In the genomic region with DNA sequence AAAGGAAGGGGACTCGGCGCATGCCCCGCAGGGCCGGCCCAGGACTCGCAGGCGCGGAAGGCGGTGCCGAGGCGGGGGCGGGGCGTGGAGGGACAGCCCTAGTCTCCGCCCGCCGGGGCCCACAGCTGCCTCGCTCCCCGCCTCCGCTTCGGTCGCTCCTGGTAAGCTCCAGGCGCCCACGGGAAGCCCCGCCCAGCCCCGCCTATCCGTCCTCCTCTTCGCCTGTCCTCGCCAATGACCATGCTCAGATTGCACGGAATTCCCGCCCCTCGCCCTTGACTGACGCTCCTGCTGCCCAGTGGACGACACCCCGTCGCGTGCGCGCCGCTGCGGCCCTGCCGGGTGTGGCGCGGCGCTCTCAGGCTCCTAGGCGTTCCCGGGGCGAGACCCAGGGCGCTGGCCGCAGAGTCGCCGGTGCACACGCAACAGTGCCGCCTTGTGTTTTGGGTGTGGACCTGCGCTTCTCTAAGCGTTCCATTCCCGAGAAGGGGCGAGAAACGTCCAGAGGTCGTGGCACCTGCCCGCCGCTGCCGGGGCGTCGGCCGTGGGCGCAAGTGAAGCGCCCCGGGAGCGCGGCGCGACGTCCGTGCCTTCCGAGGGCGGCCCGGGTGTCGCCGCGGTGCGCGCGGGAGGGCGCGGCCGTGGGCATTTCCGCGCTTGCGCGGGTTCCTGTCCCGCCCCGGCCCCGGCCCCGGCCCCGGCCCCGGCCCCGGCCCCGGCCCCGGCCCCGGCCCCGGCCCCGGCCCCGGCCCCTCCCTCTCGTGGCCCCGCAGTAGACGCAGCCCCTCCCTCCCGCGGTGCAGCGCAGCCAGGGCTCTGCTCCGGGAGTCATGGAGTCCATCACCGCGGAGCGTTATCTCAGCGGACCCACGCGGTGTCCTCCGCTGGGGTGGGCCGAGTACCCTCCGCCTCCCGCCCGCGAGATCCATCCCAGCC, we compare ENCODE assay signal across 8 cellular contexts. TPM values are rescaled to one million over a fixed set of nuclear protein-coding genes. Genes with fewer than 3 reads are reported as not detected.
DNase-seq lines count a peak whose midpoint lies in the region; ATAC-seq, FAIRE-seq and TF ChIP-seq lines count a peak whose summit lies in the region.
"Not testable (repeated sequence)": the region's sequence is repeated elsewhere in the genome, so short reads cannot be mapped to it uniquely, and the experiment has no call there.

No MANE protein-coding gene starts in this region.

- ATAC-seq in GM19372 (IDR thresholded peaks at IDR 0.05; ENCODE audit: low read depth, unreplicated experiment) (peak; percentile 68), HG03108 (IDR thresholded peaks at IDR 0.05; ENCODE audit: unreplicated experiment) (peak; percentile 65), K562 (peak; percentile 85)
- peak; percentile 75 for ATAC-seq in stimulated activated naive CD8-positive, alpha-beta T cell treated with anti-CD3 and anti-CD28 coated beads, Interleukin-15, amount 100 ng/mL, for 72 hours

- H3K27ac Mint-ChIP-seq in HFFc6; stimulated activated naive CD8-positive, alpha-beta T cell treated with anti-CD3 and anti-CD28 coated beads, Interleukin-15, amount 100 ng/mL, for 72 hours: not testable (repeated sequence)

- H3K9me1 ChIP-seq in K562 (ENCODE audit: control insufficient read depth, insufficient read depth, low read length) = not testable (repeated sequence)

- H3K36me3 Mint-ChIP-seq in HFFc6 (ENCODE audit: low read depth) = not testable (repeated sequence)

- not testable (repeated sequence) for TF ChIP-seq CTCF in GM12875 (IDR thresholded peaks at IDR 0.05; ENCODE audit: borderline replicate concordance, insufficient read depth, low read depth, low read length); K562 (IDR thresholded peaks at IDR 0.05 in 2 of 3, conservative IDR thresholded peaks at IDR 0.05 in 1 of 3; ENCODE audit: insufficient read depth in 2 of 3, low read depth in 1 of 3, low read length in 3 of 3); kidney (IDR thresholded peaks at IDR 0.05; ENCODE audit: borderline replicate concordance, extremely low read depth, insufficient read depth)
- TF ChIP-seq CTCF in HFFc6 (IDR thresholded peaks at IDR 0.05) = peak; percentile 14; the same call in 1 of the 2 replicates

- CTCF ChIA-PET in K562 (lab: Yijun Ruan, JAX; ENCODE audit: low intra/inter-chr PET ratio) = not testable (repeated sequence)

- not testable (repeated sequence) for H3K36me3 ChIP-seq in K562 (ENCODE audit: control insufficient read depth, insufficient read depth, low read length); kidney (ENCODE audit: control insufficient read depth in 1 of 2, insufficient read depth in 2 of 2, low read length in 2 of 2)

- H3K79me2 ChIP-seq in K562 (ENCODE audit: control insufficient read depth, insufficient read depth, low read length) = not testable (repeated sequence)

- FAIRE-seq in RCC 7860 (lab: Jason Lieb, UNC) (peak; percentile 83), K562 (lab: Jason Lieb, UNC) (peak; percentile 97), kidney (lab: Jason Lieb, UNC) (peak; percentile 59)

- TF ChIP-seq EP300 in K562 (IDR thresholded peaks at IDR 0.05; ENCODE audit: low read length) = not testable (repeated sequence)

- H4K20me1 ChIP-seq in K562 (replicated peaks; ENCODE audit: control insufficient read depth, insufficient read depth, low read length) = not testable (repeated sequence)

- H3K4me1 ChIP-seq in K562 (replicated peaks in 1 of 2; ENCODE audit: control insufficient read depth in 2 of 2, insufficient read depth in 2 of 2, low read length in 2 of 2); kidney (ENCODE audit: control insufficient read depth in 1 of 2, insufficient read depth in 1 of 2, low read depth in 1 of 2, low read length in 2 of 2): not testable (repeated sequence)

- not testable (repeated sequence) for BruUV-seq in K562 (replicated peaks; lab: Mats Ljungman, UMichigan)

- not testable (repeated sequence) for H3K9me3 Mint-ChIP-seq in HFFc6; stimulated activated naive CD8-positive, alpha-beta T cell treated with anti-CD3 and anti-CD28 coated beads, Interleukin-15, amount 100 ng/mL, for 72 hours

- H3K27ac ChIP-seq in K562 (ENCODE audit: extremely low read depth, low read depth, low read length); kidney (ENCODE audit: low read depth in 2 of 2, low read length in 2 of 2): not testable (repeated sequence)

- not testable (repeated sequence) for DNase-seq in HFFc6; RCC 7860 (ENCODE audit: low spot score); K562 (ENCODE audit: extremely low read depth in 1 of 4, low spot score in 3 of 4); kidney
- DNase-seq in stimulated activated naive CD8-positive, alpha-beta T cell treated with anti-CD3 and anti-CD28 coated beads, Interleukin-15, amount 100 ng/mL, for 72 hours = peak in 1 of 2 donors; percentile 23

- not testable (repeated sequence) for H3K4me1 Mint-ChIP-seq in HFFc6 (ENCODE audit: low read depth); stimulated activated naive CD8-positive, alpha-beta T cell treated with anti-CD3 and anti-CD28 coated beads, Interleukin-15, amount 100 ng/mL, for 72 hours

- H3K9me3 ChIP-seq in K562 (replicated peaks; ENCODE audit: control insufficient read depth, insufficient read depth, low read depth, low read length); kidney (ENCODE audit: control insufficient read depth in 1 of 2, low read length in 2 of 2): not testable (repeated sequence)

- not testable (repeated sequence) for TF ChIP-seq POLR2A in K562 (conservative IDR thresholded peaks at IDR 0.05)

- not testable (repeated sequence) for H3K4me2 ChIP-seq in K562 (ENCODE audit: insufficient read depth, low read length)

- POLR2A ChIA-PET in K562 (lab: Yijun Ruan, JAX) = not testable (repeated sequence)

- TF ChIP-seq RAD21 in K562 (CRISPR knock-in tag; conservative IDR thresholded peaks at IDR 0.05 in 1 of 2, IDR thresholded peaks at IDR 0.05 in 1 of 2) = not testable (repeated sequence)

- H3K4me3 Mint-ChIP-seq in HFFc6; stimulated activated naive CD8-positive, alpha-beta T cell treated with anti-CD3 and anti-CD28 coated beads, Interleukin-15, amount 100 ng/mL, for 72 hours: not testable (repeated sequence)

- not testable (repeated sequence) for H3K27me3 Mint-ChIP-seq in HFFc6 (ENCODE audit: insufficient read depth); stimulated activated naive CD8-positive, alpha-beta T cell treated with anti-CD3 and anti-CD28 coated beads, Interleukin-15, amount 100 ng/mL, for 72 hours

- not testable (repeated sequence) for H3K9ac ChIP-seq in K562 (ENCODE audit: insufficient read depth in 1 of 2, low read depth in 2 of 2, low read length in 2 of 2); kidney (ENCODE audit: low read length in 2 of 2)

- peak overlapping the region; percentile 21 for H3K4me3 ChIP-seq in GM12875 (ENCODE audit: low read depth, low read length)
- not testable (repeated sequence) for H3K4me3 ChIP-seq in K562; kidney (ENCODE audit: low read length in 2 of 2)

- no CpG with 5 or more reads among the region's 121 CpGs for WGBS in K562 (ENCODE audit: insufficient coverage, low coverage, missing lambda C conversion rate)

- intact Hi-C loops in K562 (cut with micrococcal nuclease); kidney (cut with DNase I): not testable (repeated sequence)

- not testable (repeated sequence) for H3K27me3 ChIP-seq in K562 (ENCODE audit: control insufficient read depth in 2 of 2, insufficient read depth in 2 of 2, low read length in 2 of 2)

- in situ Hi-C loops in K562 (cut with MboI) = loop anchor here (5.0 kb wide), 1 partner anchor 58 kb away; no protein-coding TSS in a partner anchor

- not testable (repeated sequence) for H2AFZ ChIP-seq in K562 (ENCODE audit: low read depth, low read length)

RNA-seq across cellular contexts. Expression of gene RPL10, which starts 8.1 kb away (rescaled TPM):
- 1,000 to 10,000 TPM; 1,764 to 1,978 (median 1,934) TPM for total RNA-seq in HFFc6 (2021; fragmentation: NEBNext Ultra II Directional; extraction: Animal tissue kit (Norgen Biotek cat#: 25700))
- 652 and 1,355 TPM in 2 replicates for total RNA-seq in K562 (2011; cell fraction: chromatin; rRNA removed; ENCODE audit: low replicate concordance)
- 1,356 and 1,561 TPM in 2 replicates for total RNA-seq in K562 (2011; cell fraction: nucleolus; rRNA removed)
- total RNA-seq in K562 (2011; cell fraction: nucleoplasm; rRNA removed) = 1,670 and 2,786 TPM in 2 replicates
- total RNA-seq in K562 (2014; rRNA removed) (4,111 and 4,705 TPM in 2 replicates), K562 (2014; rRNA removed; fragmentation: Illumina TruSeq; extraction: Trizol) (3,682 and 4,010 TPM in 2 replicates), K562 (2015; rRNA removed; fragmentation: Illumina TruSeq; extraction: Trizol) (3,735 and 3,774 TPM in 2 replicates), K562 (2021) (4,299 and 4,408 TPM in 2 replicates), kidney (2,684 TPM)
- polyA plus RNA-seq in K562 (2011; rRNA removed) (5,297 and 6,545 TPM in 2 replicates), K562 (2014; fragmentation: Illumina TruSeq; extraction: Trizol) (6,119 and 7,432 TPM in 2 replicates), K562 (2014; fragmentation: Nextera tagmentation; extraction: Ambion mirVana) (1,000 to 10,000 TPM; 5,014 to 7,600 TPM), K562 (2014; rRNA removed) (6,193 and 7,323 TPM in 2 replicates), kidney (ENCODE audit: insufficient read depth, low read depth, low replicate concordance) (2,858 TPM)
- polyA plus RNA-seq in K562 (2011; cell fraction: cytosol; rRNA removed) = 7,052 and 10,074 TPM in 2 replicates
- 3,562 and 5,028 TPM in 2 replicates for polyA plus RNA-seq in K562 (2011; cell fraction: nucleus; rRNA removed)
- 5,208 and 8,851 TPM in 2 replicates for polyA plus RNA-seq in K562 (2012)
- 1,451 and 1,523 TPM in 2 replicates for polyA minus RNA-seq in K562 (2011; rRNA and poly(A)+ RNA removed)
- 1,578 and 1,804 TPM in 2 replicates for polyA minus RNA-seq in K562 (2011; cell fraction: cytosol; rRNA and poly(A)+ RNA removed)
- 368 and 622 TPM in 2 replicates for polyA minus RNA-seq in K562 (2011; cell fraction: nucleus; rRNA and poly(A)+ RNA removed)

RNA-seq across cellular contexts. Expression of gene EMD, which starts 11.0 kb away (rescaled TPM):
- total RNA-seq in HFFc6 (2021; fragmentation: NEBNext Ultra II Directional; extraction: Animal tissue kit (Norgen Biotek cat#: 25700)) = 100 to 1,000 TPM in 4 of 6 experiments, 10 to 100 TPM in 2; 84.8 to 119 (median 108) TPM
- 41.8 and 93.2 TPM in 2 replicates for total RNA-seq in K562 (2011; cell fraction: chromatin; rRNA removed; ENCODE audit: low replicate concordance)
- total RNA-seq in K562 (2011; cell fraction: nucleolus; rRNA removed) = 88.9 and 97.4 TPM in 2 replicates
- total RNA-seq in K562 (2011; cell fraction: nucleoplasm; rRNA removed) = 70.5 and 73.6 TPM in 2 replicates
- 32.9 and 36.2 TPM in 2 replicates for total RNA-seq in K562 (2014; rRNA removed)
- total RNA-seq in K562 (2014; rRNA removed; fragmentation: Illumina TruSeq; extraction: Trizol) = 37.5 and 38.3 TPM in 2 replicates
- total RNA-seq in K562 (2015; rRNA removed; fragmentation: Illumina TruSeq; extraction: Trizol) = 61.9 and 67.8 TPM in 2 replicates
- 124 and 135 TPM in 2 replicates for total RNA-seq in K562 (2021)
- 77.4 and 81.2 TPM in 2 replicates for polyA plus RNA-seq in K562 (2011; rRNA removed)
- 100.0 and 121 TPM in 2 replicates for polyA plus RNA-seq in K562 (2011; cell fraction: cytosol; rRNA removed)
- 238 and 242 TPM in 2 replicates for polyA plus RNA-seq in K562 (2011; cell fraction: nucleus; rRNA removed)
- 125 and 134 TPM in 2 replicates for polyA plus RNA-seq in K562 (2012)
- 177 and 206 TPM in 2 replicates for polyA plus RNA-seq in K562 (2014; fragmentation: Illumina TruSeq; extraction: Trizol)
- 1 to 10 TPM; 2.3 to 3.1 TPM for polyA plus RNA-seq in K562 (2014; fragmentation: Nextera tagmentation; extraction: Ambion mirVana)
- polyA plus RNA-seq in K562 (2014; rRNA removed) = 86.7 and 110 TPM in 2 replicates
- 24.0 and 43.3 TPM in 2 replicates for polyA minus RNA-seq in K562 (2011; rRNA and poly(A)+ RNA removed)
- 51.3 and 57.9 TPM in 2 replicates for polyA minus RNA-seq in K562 (2011; cell fraction: cytosol; rRNA and poly(A)+ RNA removed)
- 28.5 and 40.8 TPM in 2 replicates for polyA minus RNA-seq in K562 (2011; cell fraction: nucleus; rRNA and poly(A)+ RNA removed)
- 79.6 TPM for total RNA-seq in kidney
- polyA plus RNA-seq in kidney (ENCODE audit: insufficient read depth, low read depth, low replicate concordance) = 102 TPM

RNA-seq across cellular contexts. Expression of gene FLNA, which starts 15.6 kb away (rescaled TPM):
- 1,000 to 10,000 TPM; 2,260 to 2,886 (median 2,666) TPM for total RNA-seq in HFFc6 (2021; fragmentation: NEBNext Ultra II Directional; extraction: Animal tissue kit (Norgen Biotek cat#: 25700))
- 432 and 1,364 TPM in 2 replicates for total RNA-seq in K562 (2011; cell fraction: chromatin; rRNA removed; ENCODE audit: low replicate concordance)
- total RNA-seq in K562 (2011; cell fraction: nucleolus; rRNA removed) = 816 and 818 TPM in 2 replicates
- 362 and 459 TPM in 2 replicates for total RNA-seq in K562 (2011; cell fraction: nucleoplasm; rRNA removed)
- total RNA-seq in K562 (2014; rRNA removed) = 554 and 803 TPM in 2 replicates
- total RNA-seq in K562 (2014; rRNA removed; fragmentation: Illumina TruSeq; extraction: Trizol) = 72.2 and 110 TPM in 2 replicates
- total RNA-seq in K562 (2015; rRNA removed; fragmentation: Illumina TruSeq; extraction: Trizol) = 135 and 162 TPM in 2 replicates
- total RNA-seq in K562 (2021) = 672 and 735 TPM in 2 replicates
- 86.6 and 165 TPM in 2 replicates for polyA plus RNA-seq in K562 (2011; rRNA removed)
- polyA plus RNA-seq in K562 (2011; cell fraction: cytosol; rRNA removed) = 122 and 183 TPM in 2 replicates
- polyA plus RNA-seq in K562 (2011; cell fraction: nucleus; rRNA removed) = 624 and 751 TPM in 2 replicates
- 392 and 593 TPM in 2 replicates for polyA plus RNA-seq in K562 (2012)
- 329 and 438 TPM in 2 replicates for polyA plus RNA-seq in K562 (2014; fragmentation: Illumina TruSeq; extraction: Trizol)
- 1 to 10 TPM; 6.2 to 6.8 TPM for polyA plus RNA-seq in K562 (2014; fragmentation: Nextera tagmentation; extraction: Ambion mirVana)
- polyA plus RNA-seq in K562 (2014; rRNA removed) = 226 and 245 TPM in 2 replicates
- polyA minus RNA-seq in K562 (2011; rRNA and poly(A)+ RNA removed) = 249 and 291 TPM in 2 replicates
- 522 and 767 TPM in 2 replicates for polyA minus RNA-seq in K562 (2011; cell fraction: cytosol; rRNA and poly(A)+ RNA removed)
- 248 and 324 TPM in 2 replicates for polyA minus RNA-seq in K562 (2011; cell fraction: nucleus; rRNA and poly(A)+ RNA removed)
- total RNA-seq in kidney = 1,036 TPM
- polyA plus RNA-seq in kidney (ENCODE audit: insufficient read depth, low read depth, low replicate concordance) = 421 TPM

RNA-seq across cellular contexts. Expression of gene DNASE1L1, which starts 19.0 kb away (rescaled TPM):
- 10 to 100 TPM; 74.8 to 96.3 (median 87.4) TPM for total RNA-seq in HFFc6 (2021; fragmentation: NEBNext Ultra II Directional; extraction: Animal tissue kit (Norgen Biotek cat#: 25700))
- 14.4 and 29.9 TPM in 2 replicates for total RNA-seq in K562 (2011; cell fraction: chromatin; rRNA removed; ENCODE audit: low replicate concordance)
- 32.4 and 37.9 TPM in 2 replicates for total RNA-seq in K562 (2011; cell fraction: nucleolus; rRNA removed)
- total RNA-seq in K562 (2011; cell fraction: nucleoplasm; rRNA removed) = 24.0 and 27.8 TPM in 2 replicates
- total RNA-seq in K562 (2014; rRNA removed) = 12.4 and 16.4 TPM in 2 replicates
- 5.7 and 5.9 TPM in 2 replicates for total RNA-seq in K562 (2014; rRNA removed; fragmentation: Illumina TruSeq; extraction: Trizol)
- total RNA-seq in K562 (2015; rRNA removed; fragmentation: Illumina TruSeq; extraction: Trizol) = 4.9 and 5.5 TPM in 2 replicates
- total RNA-seq in K562 (2021) = 10.9 and 11.2 TPM in 2 replicates
- polyA plus RNA-seq in K562 (2011; rRNA removed) = 12.6 and 14.8 TPM in 2 replicates
- 18.6 and 34.4 TPM in 2 replicates for polyA plus RNA-seq in K562 (2011; cell fraction: cytosol; rRNA removed)
- 18.8 and 31.1 TPM in 2 replicates for polyA plus RNA-seq in K562 (2011; cell fraction: nucleus; rRNA removed)
- 14.5 and 24.0 TPM in 2 replicates for polyA plus RNA-seq in K562 (2012)
- polyA plus RNA-seq in K562 (2014; fragmentation: Illumina TruSeq; extraction: Trizol) = 7.9 and 12.9 TPM in 2 replicates
- under 1 TPM; 0.73 to 0.74 TPM for polyA plus RNA-seq in K562 (2014; fragmentation: Nextera tagmentation; extraction: Ambion mirVana)
- 11.6 and 16.4 TPM in 2 replicates for polyA plus RNA-seq in K562 (2014; rRNA removed)
- 5.2 and 6.9 TPM in 2 replicates for polyA minus RNA-seq in K562 (2011; rRNA and poly(A)+ RNA removed)
- polyA minus RNA-seq in K562 (2011; cell fraction: cytosol; rRNA and poly(A)+ RNA removed) = 8.1 and 9.3 TPM in 2 replicates
- 4.7 and 6.1 TPM in 2 replicates for polyA minus RNA-seq in K562 (2011; cell fraction: nucleus; rRNA and poly(A)+ RNA removed)
- 33.8 TPM for total RNA-seq in kidney
- polyA plus RNA-seq in kidney (ENCODE audit: insufficient read depth, low read depth, low replicate concordance) = 28.0 TPM

RNA-seq across cellular contexts. Expression of gene TAFAZZIN, which starts 21.3 kb away (rescaled TPM):
- 10 to 100 TPM; 13.0 to 17.3 (median 15.1) TPM for total RNA-seq in HFFc6 (2021; fragmentation: NEBNext Ultra II Directional; extraction: Animal tissue kit (Norgen Biotek cat#: 25700))
- total RNA-seq in K562 (2011; cell fraction: chromatin; rRNA removed; ENCODE audit: low replicate concordance) = 68.1 and 155 TPM in 2 replicates
- total RNA-seq in K562 (2011; cell fraction: nucleolus; rRNA removed) = 126 and 130 TPM in 2 replicates
- 84.5 and 90.6 TPM in 2 replicates for total RNA-seq in K562 (2011; cell fraction: nucleoplasm; rRNA removed)
- total RNA-seq in K562 (2014; rRNA removed) (20.2 and 33.7 TPM in 2 replicates), K562 (2014; rRNA removed; fragmentation: Illumina TruSeq; extraction: Trizol) (10.7 and 11.3 TPM in 2 replicates), K562 (2015; rRNA removed; fragmentation: Illumina TruSeq; extraction: Trizol) (15.6 and 17.1 TPM in 2 replicates), K562 (2021) (29.6 and 32.2 TPM in 2 replicates), kidney (40.2 TPM)
- polyA plus RNA-seq in K562 (2011; rRNA removed) (24.0 and 39.6 TPM in 2 replicates), K562 (2014; fragmentation: Illumina TruSeq; extraction: Trizol) (20.2 and 25.0 TPM in 2 replicates), K562 (2014; fragmentation: Nextera tagmentation; extraction: Ambion mirVana) (under 1 TPM; 0.49 to 0.64 TPM), K562 (2014; rRNA removed) (33.6 and 40.7 TPM in 2 replicates), kidney (ENCODE audit: insufficient read depth, low read depth, low replicate concordance) (33.3 TPM)
- 24.2 and 26.2 TPM in 2 replicates for polyA plus RNA-seq in K562 (2011; cell fraction: cytosol; rRNA removed)
- 415 and 432 TPM in 2 replicates for polyA plus RNA-seq in K562 (2011; cell fraction: nucleus; rRNA removed)
- polyA plus RNA-seq in K562 (2012) = 21.3 and 52.8 TPM in 2 replicates
- polyA minus RNA-seq in K562 (2011; rRNA and poly(A)+ RNA removed) = 7.7 and 17.0 TPM in 2 replicates
- 8.3 and 13.7 TPM in 2 replicates for polyA minus RNA-seq in K562 (2011; cell fraction: cytosol; rRNA and poly(A)+ RNA removed)
- polyA minus RNA-seq in K562 (2011; cell fraction: nucleus; rRNA and poly(A)+ RNA removed) = 45.6 and 52.2 TPM in 2 replicates
